21 cellular contexts compared by ENCODE assay signal in the genomic region with DNA sequence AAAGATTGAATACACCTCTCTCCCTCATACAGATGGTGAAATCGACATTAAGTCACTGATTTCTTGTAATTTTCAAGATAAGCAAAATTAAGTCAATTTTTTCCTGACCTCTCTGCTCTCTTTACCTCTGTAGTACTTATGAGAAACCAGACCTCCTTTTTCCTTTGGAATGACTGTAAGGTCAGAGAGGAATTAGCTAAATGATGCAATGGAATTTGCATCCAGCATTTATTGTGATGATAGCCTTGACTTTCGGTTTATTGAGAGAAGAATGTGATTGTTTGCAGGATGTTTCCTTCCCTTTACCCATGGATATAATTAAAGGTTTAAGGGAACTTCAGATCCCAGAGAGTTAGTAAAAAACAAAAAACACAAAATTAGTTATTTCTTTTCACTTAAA.
"Had no signal": no experiment of that assay in that cellular context is flagged by ENCODE, and none has a peak within 500 bp of the region (broad histone marks: within the 10 kb centered on the region; RNA-seq: fewer than 3 reads in every experiment).

No MANE protein-coding gene starts in this region.

- H3K9me3 Mint-ChIP-seq: activated T-cell treated with anti-CD3 and anti-CD28 coated beads, Interleukin-2, amount 50 U/mL, for 72 hours; central memory CD8-positive, alpha-beta T cell; natural killer cell; stimulated activated memory B cell treated with anti-CD40 and anti-IgM and Interleukin-4, amounts not matched to agents 10 μg/mL and 1 μg/mL and 100 μg/mL, for 72 hours had no signal

- H3K36me3 ChIP-seq: ascending aorta, heart right ventricle, lower lobe of right lung, ovary, right lobe of liver, stomach, suprapubic skin, tibial nerve had no signal

- H3K4me3 ChIP-seq: ascending aorta, heart right ventricle, lower lobe of right lung, ovary, right lobe of liver, stomach, suprapubic skin, tibial nerve had no signal

- H3K27me3 Mint-ChIP-seq: central memory CD8-positive, alpha-beta T cell; stimulated activated memory B cell treated with anti-CD40 and anti-IgM and Interleukin-4, amounts not matched to agents 10 μg/mL and 1 μg/mL and 100 μg/mL, for 72 hours; T-helper 17 cell had no signal

- H3K4me3 Mint-ChIP-seq: activated T-cell treated with anti-CD3 and anti-CD28 coated beads, Interleukin-2, amount 50 U/mL, for 72 hours; central memory CD8-positive, alpha-beta T cell; natural killer cell; stimulated activated memory B cell treated with anti-CD40 and anti-IgM and Interleukin-4, amounts not matched to agents 10 μg/mL and 1 μg/mL and 100 μg/mL, for 72 hours; T-helper 17 cell had no signal

- H3K9me3 ChIP-seq: ascending aorta, heart right ventricle, lower lobe of right lung, ovary, right lobe of liver, stomach, suprapubic skin, tibial nerve had no signal

- H3K4me1 ChIP-seq: ascending aorta, heart right ventricle, lower lobe of right lung, right lobe of liver, stomach, suprapubic skin, tibial nerve had no signal

- DNase-seq: activated CD4-positive, alpha-beta T cell treated with anti-CD3 and anti-CD28 coated beads for 4 hours; activated CD4-positive, alpha-beta T cell treated with anti-CD3 and anti-CD28 coated beads, Interleukin-2, amount 50 U/mL, for 48 hours; activated CD4-positive, CD25-positive, alpha-beta regulatory T cell; activated effector memory CD4-positive, alpha-beta T cell treated with anti-CD3 and anti-CD28 coated beads, Interleukin-2, amount 50 U/mL, for 16 hours; activated naive CD4-positive, alpha-beta T cell treated with anti-CD3 and anti-CD28 coated beads, Interleukin-2, amount 50 U/mL, for 16 hours; activated T-cell treated with anti-CD3 and anti-CD28 coated beads, Interleukin-2, amount 50 U/mL, for 72 hours; heart right ventricle; lower lobe of right lung; midbrain; natural killer cell; ovary; right lobe of liver; small intestine; stimulated activated CD4-positive, alpha-beta T cell treated with anti-CD3 and anti-CD28 coated beads, Interleukin-15, amount 100 ng/mL, for 24 hours; stomach; T-helper 17 cell had no signal

- ATAC-seq: activated T-cell treated with anti-CD3 and anti-CD28 coated beads, Interleukin-2, amount 50 U/mL, for 72 hours; heart right ventricle; lower lobe of right lung; natural killer cell; right lobe of liver; stimulated activated memory B cell treated with anti-CD40 and anti-IgM and Interleukin-4, amounts not matched to agents 10 μg/mL and 1 μg/mL and 100 μg/mL, for 72 hours; T-helper 17 cell had no signal

- H3K27ac ChIP-seq: ascending aorta, heart right ventricle, lower lobe of right lung, ovary, right lobe of liver, stomach, suprapubic skin, tibial nerve had no signal

- H3K27me3 ChIP-seq: ascending aorta, ovary, right lobe of liver, suprapubic skin had no signal

- H3K27ac Mint-ChIP-seq: activated T-cell treated with anti-CD3 and anti-CD28 coated beads, Interleukin-2, amount 50 U/mL, for 72 hours; stimulated activated memory B cell treated with anti-CD40 and anti-IgM and Interleukin-4, amounts not matched to agents 10 μg/mL and 1 μg/mL and 100 μg/mL, for 72 hours; T-helper 17 cell had no signal

- H3K36me3 Mint-ChIP-seq: natural killer cell had no signal
